10 cellular contexts compared by ENCODE assay signal in genomic region chr16:85936761-85937343, GRCh38. TPM values are rescaled to one million over a fixed set of nuclear protein-coding genes. Genes with fewer than 3 reads are reported as not detected.
A peak's percentile ranks its signal among the peaks of the same experiment; 100 is the strongest.
DNase-seq lines count a peak whose midpoint lies in the region; ATAC-seq lines count a peak whose summit lies in the region.
"Had no signal": no experiment of that assay in that cellular context is flagged by ENCODE, and none has a peak within 500 bp of the region (broad histone marks: within the 10 kb centered on the region; RNA-seq: fewer than 3 reads in every experiment).

No MANE protein-coding gene starts in this region.

- ATAC-seq in HG03354 (IDR thresholded peaks at IDR 0.05; ENCODE audit: poor library complexity, severe bottlenecking, unreplicated experiment), result peak; percentile 8
- no peak for ATAC-seq in GM18909 (IDR thresholded peaks at IDR 0.05; ENCODE audit: poor library complexity, unreplicated experiment)

- peaks cover 34% of the 10 kb centered on the region for H3K4me1 Mint-ChIP-seq in activated naive CD4-positive, alpha-beta T cell treated with anti-CD3 and anti-CD28 coated beads, Interleukin-2, amount 10 ng/mL, durations not matched to agents 7 days and 5 days

- CTCF ChIA-PET in activated naive CD4-positive, alpha-beta T cell treated with anti-CD3 and anti-CD28 coated beads, Interleukin-2, amount 10 ng/mL, durations not matched to agents 7 days and 5 days (lab: Charles Lee), result interaction anchor here (1.1 kb wide), 1 partner anchor 118 kb away, joined by 3 read pairs; no protein-coding TSS in a partner anchor

- H3K9me3 Mint-ChIP-seq in activated naive CD4-positive, alpha-beta T cell treated with anti-CD3 and anti-CD28 coated beads, Interleukin-2, amount 10 ng/mL, durations not matched to agents 7 days and 5 days, result no peaks in the 10 kb centered on the region

- peak; percentile 66 for DNase-seq in activated effector memory CD4-positive, alpha-beta T cell treated with anti-CD3 and anti-CD28 coated beads, Interleukin-2, amount 50 U/mL, for 16 hours
- DNase-seq in activated effector memory CD4-positive, alpha-beta T cell treated with Interleukin-2 at 50 U/mL for 16 hours, result no peak
- no peak for DNase-seq in activated naive CD4-positive, alpha-beta T cell treated with anti-CD3 and anti-CD28 coated beads, Interleukin-2, amount 10 ng/mL, durations not matched to agents 7 days and 5 days
- peak; percentile 23 to 30 for DNase-seq in stimulated activated CD8-positive, alpha-beta memory T cell treated with anti-CD3 and anti-CD28 coated beads, Interleukin-7, amount 100 ng/mL, for 4 hours (ENCODE audit: low read depth in 2 of 2)
- DNase-seq in G401 (ENCODE audit: low spot score) (no peak), superior temporal gyrus (ENCODE audit: extremely low spot score) (no peak)
- DNase-seq: lower lobe of right lung, upper lobe of right lung had no signal

- peaks cover 36% of the 10 kb centered on the region for H3K27me3 Mint-ChIP-seq in activated naive CD4-positive, alpha-beta T cell treated with anti-CD3 and anti-CD28 coated beads, Interleukin-2, amount 10 ng/mL, durations not matched to agents 7 days and 5 days

- H3K27ac Mint-ChIP-seq in activated naive CD4-positive, alpha-beta T cell treated with anti-CD3 and anti-CD28 coated beads, Interleukin-2, amount 10 ng/mL, durations not matched to agents 7 days and 5 days, result peak overlapping the region; percentile 90

- H3K4me3 Mint-ChIP-seq in activated naive CD4-positive, alpha-beta T cell treated with anti-CD3 and anti-CD28 coated beads, Interleukin-2, amount 10 ng/mL, durations not matched to agents 7 days and 5 days, result peak overlapping the region; percentile 62

- no peaks in the 10 kb centered on the region for H3K36me3 Mint-ChIP-seq in activated naive CD4-positive, alpha-beta T cell treated with anti-CD3 and anti-CD28 coated beads, Interleukin-2, amount 10 ng/mL, durations not matched to agents 7 days and 5 days

- in situ Hi-C loops in G401 (cut with HindIII; ENCODE audit: low sequenced_read_pairs), result no loop called here

RNA-seq across cellular contexts. Expression of gene IRF8, which starts 37.9 kb away (rescaled TPM):
- not detected in 2 replicates for total RNA-seq in G401 (2014; rRNA removed; shearing (Covaris generic))

Comparison
In these comparisons a context has a peak if more than half of its experiments do, and no peak if none do; other contexts are left out.
1. DNase-seq: peak in activated effector memory CD4-positive, alpha-beta T cell treated with anti-CD3 and anti-CD28 coated beads, Interleukin-2, amount 50 U/mL, for 16 hours (single experiment) and stimulated activated CD8-positive, alpha-beta memory T cell treated with anti-CD3 and anti-CD28 coated beads, Interleukin-7, amount 100 ng/mL, for 4 hours (2 of 2); none in activated effector memory CD4-positive, alpha-beta T cell treated with Interleukin-2 at 50 U/mL for 16 hours (single experiment), activated naive CD4-positive, alpha-beta T cell treated with anti-CD3 and anti-CD28 coated beads, Interleukin-2, amount 10 ng/mL, durations not matched to agents 7 days and 5 days (single experiment), G401 (single experiment) and superior temporal gyrus (single experiment).